In genomic region chr5:68846828-68847227, GRCh38 we compare ENCODE assay signal across 25 cellular contexts.
"Had no signal": no experiment of that assay in that cellular context is flagged by ENCODE, and none has a peak within 500 bp of the region (broad histone marks: within the 10 kb centered on the region; RNA-seq: fewer than 3 reads in every experiment).

No MANE protein-coding gene starts in this region.

- H3K27ac ChIP-seq: stomach, suprapubic skin, testis, thoracic aorta, thyroid gland, tibial artery, tibial nerve, transverse colon, upper lobe of left lung, upper lobe of right lung, vagina had no signal

- DNase-seq: stimulated activated CD4-positive, alpha-beta T cell treated with anti-CD3 and anti-CD28 coated beads, Interleukin-2, amount 100 ng/mL, for 48 hours; stimulated activated CD4-positive, alpha-beta T cell treated with anti-CD3 and anti-CD28 coated beads, Interleukin-4, amount 100 ng/mL, for 1 hour; stimulated activated CD4-positive, alpha-beta T cell treated with anti-CD3 and anti-CD28 coated beads, Interleukin-4, amount 100 ng/mL, for 24 hours; stimulated activated CD4-positive, alpha-beta T cell treated with anti-CD3 and anti-CD28 coated beads, Interleukin-4, amount 100 ng/mL, for 4 hours; stimulated activated CD8-positive, alpha-beta memory T cell treated with anti-CD3 and anti-CD28 coated beads, Interleukin-4, amount 100 ng/mL, for 48 hours; stimulated activated naive B cell treated with anti-CD40 and anti-IgM and Interleukin-4, amounts not matched to agents 10 μg/mL and 1 μg/mL and 100 μg/mL, for 72 hours; stimulated activated naive CD4-positive, alpha-beta T cell; stimulated activated naive CD4-positive, alpha-beta T cell treated with Interleukin-2 at 50 U/mL for 16 hours; stimulated activated naive CD8-positive, alpha-beta T cell treated with anti-CD3 and anti-CD28 coated beads, Interleukin-15, amount 100 ng/mL, for 72 hours; stimulated activated naive CD8-positive, alpha-beta T cell treated with anti-CD3 and anti-CD28 coated beads, Interleukin-15, Interleukin-2, amounts not matched to agents 100 U/mL and 50 U/mL, for 24 hours; stomach; substantia nigra; testis; thyroid gland; tibial artery; transverse colon; trophoblast cell; upper lobe of left lung; upper lobe of right lung; uterus had no signal

- H3K4me3 ChIP-seq: stomach, suprapubic skin, testis, thoracic aorta, thyroid gland, tibial artery, tibial nerve, transverse colon, upper lobe of left lung, upper lobe of right lung, uterus, vagina had no signal

- H3K9me3 ChIP-seq: suprapubic skin, testis, thoracic aorta, thyroid gland, transverse colon, upper lobe of left lung, upper lobe of right lung, uterus, vagina had no signal

- H3K4me1 ChIP-seq: stomach, thyroid gland, tibial artery, tibial nerve, transverse colon, upper lobe of left lung, upper lobe of right lung, uterus, vagina had no signal

- H3K27me3 ChIP-seq: stomach, suprapubic skin, testis, thyroid gland, tibial artery, tibial nerve, transverse colon, upper lobe of left lung, upper lobe of right lung, uterus, vagina had no signal

- ATAC-seq: stimulated activated memory B cell treated with anti-CD40 and anti-IgM and Interleukin-4, amounts not matched to agents 10 μg/mL and 1 μg/mL and 100 μg/mL, for 72 hours; stimulated activated naive B cell treated with anti-CD40 and anti-IgM and Interleukin-4, amounts not matched to agents 10 μg/mL and 1 μg/mL and 100 μg/mL, for 72 hours; stimulated activated naive CD8-positive, alpha-beta T cell treated with anti-CD3 and anti-CD28 coated beads, Interleukin-15, amount 100 ng/mL, for 72 hours; stimulated activated naive CD8-positive, alpha-beta T cell treated with anti-CD3 and anti-CD28 coated beads, Interleukin-15, Interleukin-2, amounts not matched to agents 100 U/mL and 50 U/mL, for 24 hours; upper lobe of right lung had no signal

- H3K36me3 ChIP-seq: stomach, suprapubic skin, thoracic aorta, thyroid gland, tibial artery, tibial nerve, transverse colon, upper lobe of left lung, upper lobe of right lung, uterus, vagina had no signal
